8 cellular contexts compared by ENCODE assay signal in genomic region chr1:25895365-25895990, GRCh38. TPM values are rescaled to one million over a fixed set of nuclear protein-coding genes. Genes with fewer than 3 reads are reported as not detected.
DNase-seq lines count a peak whose midpoint lies in the region; ATAC-seq and TF ChIP-seq lines count a peak whose summit lies in the region.

No MANE protein-coding gene starts in this region.

- no TSS peak for BruUV-seq in Calu3 (replicated peaks; lab: Mats Ljungman, UMichigan)
- no TSS peak for BruUV-seq in OCI-LY7 (replicated peaks; lab: Mats Ljungman, UMichigan)

- peaks cover 6% of the 10 kb centered on the region for H3K4me1 ChIP-seq in OCI-LY7 (ENCODE audit: insufficient read depth, low read length, poor library complexity, severe bottlenecking)
- peaks cover 14% of the 10 kb centered on the region for H3K4me1 ChIP-seq in endodermal cell (ENCODE audit: control insufficient read depth, insufficient read depth, low read length)

- 0 out of 2 replicates have a peak, but pooled peaks cover under 1% of the 10 kb centered on the region for H4K20me1 ChIP-seq in OCI-LY7 (ENCODE audit: insufficient read depth, low read length)

- H3K27me3 Mint-ChIP-seq in Calu3 (ENCODE audit: unreplicated experiment) = no peaks in the 10 kb centered on the region
- H3K27me3 Mint-ChIP-seq in endodermal cell (ENCODE audit: insufficient read depth) = no peaks in the 10 kb centered on the region

- H3K79me2 ChIP-seq in OCI-LY7 (ENCODE audit: insufficient read depth, low read depth, low read length) = peaks cover 1% of the 10 kb centered on the region; the same call in 1 of the 2 replicates

- H3K9ac ChIP-seq in endodermal cell (ENCODE audit: extremely low read depth, low read length, poor library complexity, severe bottlenecking) = no peak overlapping the region

- no peaks in the 10 kb centered on the region for H3K9me2 ChIP-seq in OCI-LY7 (ENCODE audit: insufficient read depth, low read length)

- H3K4me3 Mint-ChIP-seq in Calu3 (ENCODE audit: low read depth, unreplicated experiment) (no peak overlapping the region), endodermal cell (no peak overlapping the region)

- WGBS in endodermal cell (ENCODE audit: insufficient coverage in 1 of 2, insufficient read length in 1 of 2), 2 experiments = 25 to 26% methylated on average over 11 to 12 of the region's 12 CpGs

- CTCF ChIA-PET in Calu3 (lab: Charles Lee) (interaction anchor here (0.7 to 1.5 kb wide), 9 partner anchors 10 to 250 kb away, joined by 3 to 22 read pairs (median 8); partner anchors contain the start of genes PAFAH2 and PAQR7), OCI-LY7 (lab: Charles Lee; ENCODE audit: unreplicated experiment) (interaction anchor here (0.6 to 2.1 kb wide), 5 partner anchors 18 to 114 kb away, joined by 3 to 20 read pairs (median 3); partner anchors contain the start of gene PAFAH2)

- H3K27me3 ChIP-seq in endodermal cell (ENCODE audit: control insufficient read depth, insufficient read depth, low read length, poor library complexity, severe bottlenecking) = no peaks in the 10 kb centered on the region

- POLR2A ChIA-PET in OCI-LY7 (lab: Charles Lee) = interaction anchor here (0.6 to 2.9 kb wide), 6 partner anchors 10 to 559 kb away, joined by 3 to 14 read pairs (median 4); partner anchors contain the start of gene PAFAH2

- no peak overlapping the region for H2AFZ ChIP-seq in OCI-LY7 (ENCODE audit: low read length)

- H3K36me3 Mint-ChIP-seq in Calu3 (ENCODE audit: insufficient read depth, unreplicated experiment) = peaks cover 23% of the 10 kb centered on the region
- H3K36me3 Mint-ChIP-seq in endodermal cell (ENCODE audit: low read depth) = peaks cover 40% of the 10 kb centered on the region

- peaks cover 61% of the 10 kb centered on the region for H3K36me3 ChIP-seq in OCI-LY7 (ENCODE audit: insufficient read depth, low read length)
- H3K36me3 ChIP-seq in endodermal cell (ENCODE audit: control insufficient read depth, insufficient read depth, low read length) = peaks cover 37% of the 10 kb centered on the region

- no peak overlapping the region for H3K27ac Mint-ChIP-seq in Calu3 (ENCODE audit: unreplicated experiment)
- H3K27ac Mint-ChIP-seq in endodermal cell = peak overlapping the region; percentile 66

- peak overlapping the region; percentile 4 for H3K27ac ChIP-seq in OCI-LY7 (ENCODE audit: low read depth, low read length, poor library complexity, severe bottlenecking)
- peak overlapping the region; percentile 28 for H3K27ac ChIP-seq in endodermal cell (ENCODE audit: low read depth, low read length)

- H3K4me2 ChIP-seq in OCI-LY7 (ENCODE audit: low read length) = no peak overlapping the region

- TF ChIP-seq CTCF in Calu3 (IDR thresholded peaks at IDR 0.05; ENCODE audit: unreplicated experiment) (peak; percentile 85), OCI-LY7 (conservative IDR thresholded peaks at IDR 0.05; ENCODE audit: low read length) (peak; percentile 99), endodermal cell (conservative IDR thresholded peaks at IDR 0.05) (peak; percentile 100)

- H3K4me1 Mint-ChIP-seq in Calu3 (ENCODE audit: low read depth, unreplicated experiment) = peaks cover 3% of the 10 kb centered on the region
- peaks cover 24% of the 10 kb centered on the region for H3K4me1 Mint-ChIP-seq in endodermal cell

- H3K9me3 Mint-ChIP-seq in Calu3 (ENCODE audit: low read depth, unreplicated experiment) = no peaks in the 10 kb centered on the region
- H3K9me3 Mint-ChIP-seq in endodermal cell = no peaks in the 10 kb centered on the region

- DNase-seq in Calu3 (peak; percentile 89), KG1 (lab: John Stamatoyannopoulos, UW) (peak; percentile 76), OCI-LY7 (ENCODE audit: low spot score) (peak; percentile 91), endodermal cell (peak; percentile 98), middle frontal gyrus (ENCODE audit: extremely low spot score, low spot score) (peak; percentile 91)
- peak; percentile 90 for DNase-seq in activated CD8-positive, alpha-beta memory T cell treated with anti-CD3 and anti-CD28 coated beads, Interleukin-2, amount 50 U/mL, for 4 hours
- DNase-seq in stimulated activated CD8-positive, alpha-beta memory T cell treated with anti-CD3 and anti-CD28 coated beads, Interleukin-4, amount 100 ng/mL, for 1 hour (ENCODE audit: low read depth in 2 of 2, low spot score in 1 of 2) = peak; percentile 73 to 86

- H3K4me3 ChIP-seq in OCI-LY7 (ENCODE audit: low read depth, low read length, poor library complexity, severe bottlenecking) = no peak overlapping the region
- H3K4me3 ChIP-seq in endodermal cell (ENCODE audit: low read length) = no peak overlapping the region

- intact Hi-C loops in Calu3 (cut with micrococcal nuclease; ENCODE audit: unreplicated experiment) = loop anchor here (5.0 kb wide), 2 partner anchors 58 to 102 kb away; partner anchors contain the start of gene PAFAH2
- intact Hi-C loops in OCI-LY7 (cut with micrococcal nuclease; ENCODE audit: unreplicated experiment) = loop anchor here (1.0 kb wide), 1 partner anchor 103 kb away; the partner anchor contains the start of gene PAFAH2

- H3K9me3 ChIP-seq in OCI-LY7 (ENCODE audit: low read length) (no peaks in the 10 kb centered on the region), endodermal cell (ENCODE audit: control insufficient read depth, low read length) (no peaks in the 10 kb centered on the region)

- ATAC-seq in GM21576 (IDR thresholded peaks at IDR 0.05; ENCODE audit: unreplicated experiment) = peak; percentile 78

RNA-seq across cellular contexts. Expression of gene STMN1, which starts 10.7 kb away (rescaled TPM):
- 205 and 242 TPM in 2 replicates for total RNA-seq in Calu3 (2022)
- 730 and 1,134 TPM in 2 replicates for total RNA-seq in OCI-LY7 (2014; rRNA removed; shearing (Covaris generic))
- 847 and 1,062 TPM in 2 replicates for total RNA-seq in OCI-LY7 (2022)
- 100 to 1,000 TPM; 543 to 585 TPM for total RNA-seq in endodermal cell
- polyA plus RNA-seq in endodermal cell (2013, experiment 1 of 2) = 1,221 TPM
- polyA plus RNA-seq in endodermal cell (2013, experiment 2 of 2) = 1,270 TPM

RNA-seq across cellular contexts. Expression of gene PAQR7, which starts 20.0 kb away (rescaled TPM):
- total RNA-seq in Calu3 (2022) = 13.6 and 15.9 TPM in 2 replicates
- 0.22 and 0.28 TPM in 2 replicates for total RNA-seq in OCI-LY7 (2014; rRNA removed; shearing (Covaris generic))
- 1.3 and 1.8 TPM in 2 replicates for total RNA-seq in OCI-LY7 (2022)
- total RNA-seq in endodermal cell = 10 to 100 TPM; 11.7 to 15.0 TPM
- 5.5 TPM for polyA plus RNA-seq in endodermal cell (2013, experiment 1 of 2)
- polyA plus RNA-seq in endodermal cell (2013, experiment 2 of 2) = 5.7 TPM

RNA-seq across cellular contexts. Expression of gene AUNIP, which starts 36.2 kb away (rescaled TPM):
- total RNA-seq in Calu3 (2022) (7.7 and 10.6 TPM in 2 replicates), OCI-LY7 (2022) (15.1 and 16.8 TPM in 2 replicates), endodermal cell (10 to 100 TPM; 14.3 to 19.5 TPM)
- total RNA-seq in OCI-LY7 (2014; rRNA removed; shearing (Covaris generic)) = 14.2 and 21.5 TPM in 2 replicates
- 8.0 TPM for polyA plus RNA-seq in endodermal cell (2013, experiment 1 of 2)
- 7.4 TPM for polyA plus RNA-seq in endodermal cell (2013, experiment 2 of 2)
